ENCODE assay signal across 1 cellular context in the genomic region with DNA sequence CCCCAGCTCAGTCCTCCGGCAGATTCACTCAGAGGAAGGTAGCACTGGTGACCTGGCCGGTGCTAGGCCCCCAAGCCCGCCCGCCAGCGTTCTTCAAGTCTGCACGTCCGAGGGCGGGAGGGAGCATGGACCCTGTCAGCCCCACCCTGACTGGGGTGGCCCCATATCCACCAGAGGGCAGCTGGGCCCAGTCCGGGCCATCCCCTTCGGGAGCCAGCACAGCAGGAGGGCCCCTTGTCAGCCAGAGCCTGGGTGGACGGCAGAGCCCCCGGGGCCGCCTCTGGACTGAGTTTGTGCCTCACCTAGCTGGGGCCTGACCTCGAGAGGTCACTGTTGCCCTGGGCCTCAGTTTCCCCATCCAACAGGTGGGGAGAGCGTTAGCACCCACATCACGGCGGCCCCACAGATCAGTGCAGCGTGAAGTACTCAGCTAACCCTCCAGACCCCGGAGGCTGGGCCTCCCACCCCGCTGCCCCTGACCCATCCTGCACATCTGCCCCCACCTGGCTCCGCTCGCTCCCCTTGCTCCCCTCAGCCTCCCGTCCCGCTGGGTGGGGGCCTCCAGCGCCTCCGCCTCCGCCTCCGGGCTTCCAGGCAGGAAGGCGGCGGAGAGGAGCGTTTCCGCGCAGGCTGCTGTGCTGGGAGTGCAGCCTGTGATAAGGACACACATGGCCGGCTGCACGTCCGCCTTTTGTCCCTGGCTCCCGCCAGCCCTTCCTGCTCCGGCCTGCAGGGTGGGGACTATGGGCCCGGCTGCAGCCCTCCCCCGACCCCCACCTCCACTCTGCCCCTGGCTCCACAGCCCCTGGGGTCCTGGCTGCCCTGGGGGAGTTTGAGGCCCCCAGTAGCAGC.
TF ChIP-seq lines count a peak whose summit lies in the region.

No MANE protein-coding gene starts in this region.

TF ChIP-seq in K562, 482 proteins besides CTCF, POLR2A, EP300 and RAD21 (continued from another document and continues in another):
- TF ChIP-seq CHD7 (IDR thresholded peaks at IDR 0.05; ENCODE audit: low read depth, low read length): no peak
- TF ChIP-seq NBN (IDR thresholded peaks at IDR 0.05; ENCODE audit: low read depth): no peak
- TF ChIP-seq THRAP3 (IDR thresholded peaks at IDR 0.05; ENCODE audit: borderline replicate concordance): no peak
- TF ChIP-seq SUPT5H (IDR thresholded peaks at IDR 0.05): peak; percentile 58
- TF ChIP-seq, protein P1, sequence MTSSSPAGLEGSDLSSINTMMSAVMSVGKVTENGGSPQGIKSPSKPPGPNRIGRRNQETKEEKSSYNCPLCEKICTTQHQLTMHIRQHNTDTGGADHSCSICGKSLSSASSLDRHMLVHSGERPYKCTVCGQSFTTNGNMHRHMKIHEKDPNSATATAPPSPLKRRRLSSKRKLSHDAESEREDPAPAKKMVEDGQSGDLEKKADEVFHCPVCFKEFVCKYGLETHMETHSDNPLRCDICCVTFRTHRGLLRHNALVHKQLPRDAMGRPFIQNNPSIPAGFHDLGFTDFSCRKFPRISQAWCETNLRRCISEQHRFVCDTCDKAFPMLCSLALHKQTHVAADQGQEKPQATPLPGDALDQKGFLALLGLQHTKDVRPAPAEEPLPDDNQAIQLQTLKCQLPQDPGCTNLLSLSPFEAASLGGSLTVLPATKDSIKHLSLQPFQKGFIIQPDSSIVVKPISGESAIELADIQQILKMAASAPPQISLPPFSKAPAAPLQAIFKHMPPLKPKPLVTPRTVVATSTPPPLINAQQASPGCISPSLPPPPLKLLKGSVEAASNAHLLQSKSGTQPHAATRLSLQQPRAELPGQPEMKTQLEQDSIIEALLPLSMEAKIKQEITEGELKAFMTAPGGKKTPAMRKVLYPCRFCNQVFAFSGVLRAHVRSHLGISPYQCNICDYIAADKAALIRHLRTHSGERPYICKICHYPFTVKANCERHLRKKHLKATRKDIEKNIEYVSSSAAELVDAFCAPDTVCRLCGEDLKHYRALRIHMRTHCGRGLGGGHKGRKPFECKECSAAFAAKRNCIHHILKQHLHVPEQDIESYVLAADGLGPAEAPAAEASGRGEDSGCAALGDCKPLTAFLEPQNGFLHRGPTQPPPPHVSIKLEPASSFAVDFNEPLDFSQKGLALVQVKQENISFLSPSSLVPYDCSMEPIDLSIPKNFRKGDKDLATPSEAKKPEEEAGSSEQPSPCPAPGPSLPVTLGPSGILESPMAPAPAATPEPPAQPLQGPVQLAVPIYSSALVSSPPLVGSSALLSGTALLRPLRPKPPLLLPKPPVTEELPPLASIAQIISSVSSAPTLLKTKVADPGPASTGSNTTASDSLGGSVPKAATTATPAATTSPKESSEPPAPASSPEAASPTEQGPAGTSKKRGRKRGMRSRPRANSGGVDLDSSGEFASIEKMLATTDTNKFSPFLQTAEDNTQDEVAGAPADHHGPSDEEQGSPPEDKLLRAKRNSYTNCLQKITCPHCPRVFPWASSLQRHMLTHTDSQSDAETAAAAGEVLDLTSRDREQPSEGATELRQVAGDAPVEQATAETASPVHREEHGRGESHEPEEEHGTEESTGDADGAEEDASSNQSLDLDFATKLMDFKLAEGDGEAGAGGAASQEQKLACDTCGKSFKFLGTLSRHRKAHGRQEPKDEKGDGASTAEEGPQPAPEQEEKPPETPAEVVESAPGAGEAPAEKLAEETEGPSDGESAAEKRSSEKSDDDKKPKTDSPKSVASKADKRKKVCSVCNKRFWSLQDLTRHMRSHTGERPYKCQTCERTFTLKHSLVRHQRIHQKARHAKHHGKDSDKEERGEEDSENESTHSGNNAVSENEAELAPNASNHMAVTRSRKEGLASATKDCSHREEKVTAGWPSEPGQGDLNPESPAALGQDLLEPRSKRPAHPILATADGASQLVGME (CRISPR knock-in tag; IDR thresholded peaks at IDR 0.05): peak; percentile 15; the same call in 1 of the 2 replicates
- no peak for TF ChIP-seq CHCHD3 (CRISPR knock-in tag; IDR thresholded peaks at IDR 0.05)
- TF ChIP-seq PHTF2 (CRISPR knock-in tag; IDR thresholded peaks at IDR 0.05): no peak
- no peak for TF ChIP-seq ZKSCAN1 (IDR thresholded peaks at IDR 0.05; ENCODE audit: low read depth, low read length)
- 0 out of 2 replicates have a peak, but pooled peaks have one; percentile 56 for TF ChIP-seq RUNX1 (IDR thresholded peaks at IDR 0.05; ENCODE audit: low read depth)
- no peak for TF ChIP-seq SIN3A (IDR thresholded peaks at IDR 0.05; ENCODE audit: borderline replicate concordance in 2 of 2, control insufficient read depth in 1 of 2, low read depth in 2 of 2, low read length in 2 of 2)
- no peak for TF ChIP-seq SMAD2 (IDR thresholded peaks at IDR 0.05; ENCODE audit: low read depth, low read length)
- TF ChIP-seq NELFE (IDR thresholded peaks at IDR 0.05; ENCODE audit: insufficient read depth, insufficient read length): no peak
- no peak for TF ChIP-seq ZNF347 (CRISPR knock-in tag; IDR thresholded peaks at IDR 0.05; ENCODE audit: low read depth)
- no peak for TF ChIP-seq RBM39 (optimal IDR thresholded peaks at IDR 0.05; ENCODE audit: low read depth, low read length)
- peak; percentile 86 for TF ChIP-seq KLF1 (tag; IDR thresholded peaks at IDR 0.05)
- no peak for TF ChIP-seq HNRNPUL1 (IDR thresholded peaks at IDR 0.05; ENCODE audit: low read length)
- no peak for TF ChIP-seq ZBED1 (IDR thresholded peaks at IDR 0.05)
- peak in 1 of 2 experiments; percentile 22; a peak in 1 of 4 replicates for TF ChIP-seq TBL1XR1 (IDR thresholded peaks at IDR 0.05; ENCODE audit: low read length in 2 of 2)
- TF ChIP-seq BRCA1 (IDR thresholded peaks at IDR 0.05): no peak
- TF ChIP-seq BRCA1 (CRISPR knock-in tag; IDR thresholded peaks at IDR 0.05): no peak
- TF ChIP-seq, protein P2, sequence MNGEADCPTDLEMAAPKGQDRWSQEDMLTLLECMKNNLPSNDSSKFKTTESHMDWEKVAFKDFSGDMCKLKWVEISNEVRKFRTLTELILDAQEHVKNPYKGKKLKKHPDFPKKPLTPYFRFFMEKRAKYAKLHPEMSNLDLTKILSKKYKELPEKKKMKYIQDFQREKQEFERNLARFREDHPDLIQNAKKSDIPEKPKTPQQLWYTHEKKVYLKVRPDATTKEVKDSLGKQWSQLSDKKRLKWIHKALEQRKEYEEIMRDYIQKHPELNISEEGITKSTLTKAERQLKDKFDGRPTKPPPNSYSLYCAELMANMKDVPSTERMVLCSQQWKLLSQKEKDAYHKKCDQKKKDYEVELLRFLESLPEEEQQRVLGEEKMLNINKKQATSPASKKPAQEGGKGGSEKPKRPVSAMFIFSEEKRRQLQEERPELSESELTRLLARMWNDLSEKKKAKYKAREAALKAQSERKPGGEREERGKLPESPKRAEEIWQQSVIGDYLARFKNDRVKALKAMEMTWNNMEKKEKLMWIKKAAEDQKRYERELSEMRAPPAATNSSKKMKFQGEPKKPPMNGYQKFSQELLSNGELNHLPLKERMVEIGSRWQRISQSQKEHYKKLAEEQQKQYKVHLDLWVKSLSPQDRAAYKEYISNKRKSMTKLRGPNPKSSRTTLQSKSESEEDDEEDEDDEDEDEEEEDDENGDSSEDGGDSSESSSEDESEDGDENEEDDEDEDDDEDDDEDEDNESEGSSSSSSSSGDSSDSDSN (IDR thresholded peaks at IDR 0.05; ENCODE audit: borderline replicate concordance in 1 of 2, low read depth in 2 of 2, low read length in 2 of 2): peak; percentile 86 to 98; a peak in 3 of 4 replicates
- TF ChIP-seq NFE2 (IDR thresholded peaks at IDR 0.05; ENCODE audit: low read depth): no peak
- peak; percentile 56; the same call in 1 of the 2 replicates for TF ChIP-seq DMBX1 (CRISPR knock-in tag; IDR thresholded peaks at IDR 0.05; ENCODE audit: borderline replicate concordance)
- TF ChIP-seq, protein P3, sequence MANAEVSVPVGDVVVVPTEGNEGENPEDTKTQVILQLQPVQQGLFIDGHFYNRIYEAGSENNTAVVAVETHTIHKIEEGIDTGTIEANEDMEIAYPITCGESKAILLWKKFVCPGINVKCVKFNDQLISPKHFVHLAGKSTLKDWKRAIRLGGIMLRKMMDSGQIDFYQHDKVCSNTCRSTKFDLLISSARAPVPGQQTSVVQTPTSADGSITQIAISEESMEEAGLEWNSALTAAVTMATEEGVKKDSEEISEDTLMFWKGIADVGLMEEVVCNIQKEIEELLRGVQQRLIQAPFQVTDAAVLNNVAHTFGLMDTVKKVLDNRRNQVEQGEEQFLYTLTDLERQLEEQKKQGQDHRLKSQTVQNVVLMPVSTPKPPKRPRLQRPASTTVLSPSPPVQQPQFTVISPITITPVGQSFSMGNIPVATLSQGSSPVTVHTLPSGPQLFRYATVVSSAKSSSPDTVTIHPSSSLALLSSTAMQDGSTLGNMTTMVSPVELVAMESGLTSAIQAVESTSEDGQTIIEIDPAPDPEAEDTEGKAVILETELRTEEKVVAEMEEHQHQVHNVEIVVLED (CRISPR knock-in tag; IDR thresholded peaks at IDR 0.05): 0 out of 2 replicates have a peak, but pooled peaks have one; percentile 33
- TF ChIP-seq ZNF766 (CRISPR knock-in tag; conservative IDR thresholded peaks at IDR 0.05): 0 out of 2 replicates have a peak, but pooled peaks have one; percentile 30
- TF ChIP-seq ZC3H11A (IDR thresholded peaks at IDR 0.05; ENCODE audit: low read depth, low read length): no peak
- TF ChIP-seq, protein P4, sequence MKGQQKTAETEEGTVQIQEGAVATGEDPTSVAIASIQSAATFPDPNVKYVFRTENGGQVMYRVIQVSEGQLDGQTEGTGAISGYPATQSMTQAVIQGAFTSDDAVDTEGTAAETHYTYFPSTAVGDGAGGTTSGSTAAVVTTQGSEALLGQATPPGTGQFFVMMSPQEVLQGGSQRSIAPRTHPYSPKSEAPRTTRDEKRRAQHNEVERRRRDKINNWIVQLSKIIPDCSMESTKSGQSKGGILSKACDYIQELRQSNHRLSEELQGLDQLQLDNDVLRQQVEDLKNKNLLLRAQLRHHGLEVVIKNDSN (CRISPR knock-in tag; IDR thresholded peaks at IDR 0.05): 0 out of 2 replicates have a peak, but pooled peaks have one; percentile 18
- TF ChIP-seq SRF (CRISPR knock-in tag; IDR thresholded peaks at IDR 0.05): no peak
- no peak for TF ChIP-seq PRPF4 (IDR thresholded peaks at IDR 0.05; ENCODE audit: insufficient read depth, low read depth, low read length, poor library complexity, severe bottlenecking)
- TF ChIP-seq HDAC1 (IDR thresholded peaks at IDR 0.05): peak in 1 of 2 experiments; percentile 74; a peak in 2 of 4 replicates
